Comparison of ENCODE assay signal across 1 cellular context in the genomic region with DNA sequence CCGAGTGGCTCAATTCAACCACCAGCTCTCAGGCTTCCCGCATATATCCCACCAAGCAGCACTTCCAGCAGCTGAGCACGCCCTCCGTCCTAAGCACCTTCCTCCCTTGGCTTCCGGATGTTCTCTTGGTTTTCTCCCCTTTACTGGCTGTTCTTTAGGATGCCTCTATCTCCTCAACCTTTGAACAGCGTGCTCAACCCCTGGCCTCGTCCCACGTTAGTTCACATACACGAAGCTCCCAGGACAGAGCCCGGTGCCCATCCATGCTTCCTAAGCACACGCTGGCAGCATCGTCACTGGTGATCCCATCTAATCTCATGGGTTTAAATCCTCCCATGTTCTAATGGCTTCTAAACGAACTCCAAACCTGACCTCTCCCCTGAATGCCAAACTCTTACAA.
TF ChIP-seq lines count a peak whose summit lies in the region.

No MANE protein-coding gene starts in this region.

TF ChIP-seq in GM12878, 131 proteins besides CTCF, POLR2A, EP300 and RAD21:
- no peak for TF ChIP-seq RAD51 (IDR thresholded peaks at IDR 0.05)
- TF ChIP-seq NFYA (IDR thresholded peaks at IDR 0.05; ENCODE audit: borderline replicate concordance, low read depth, low read length): no peak
- no peak for TF ChIP-seq PML (IDR thresholded peaks at IDR 0.05; ENCODE audit: low read length)
- no peak for TF ChIP-seq NKRF (conservative IDR thresholded peaks at IDR 0.05)
- TF ChIP-seq TAF1 (IDR thresholded peaks at IDR 0.05; ENCODE audit: borderline replicate concordance, low read depth, low read length): no peak
- TF ChIP-seq RUNX3 (IDR thresholded peaks at IDR 0.05; ENCODE audit: low read length): no peak
- TF ChIP-seq SIN3A (IDR thresholded peaks at IDR 0.05; ENCODE audit: low read depth, low read length): no peak
- TF ChIP-seq ZNF207 (IDR thresholded peaks at IDR 0.05; ENCODE audit: borderline replicate concordance): no peak
- TF ChIP-seq SRF (IDR thresholded peaks at IDR 0.05; ENCODE audit: low read depth in 2 of 2, low read length in 2 of 2): no peak
- TF ChIP-seq NR2C2 (IDR thresholded peaks at IDR 0.05; ENCODE audit: borderline replicate concordance, control insufficient read depth, insufficient read length, low read depth): no peak
- TF ChIP-seq CBX5 (IDR thresholded peaks at IDR 0.05; ENCODE audit: low read depth): no peak
- no peak for TF ChIP-seq IRF4 (IDR thresholded peaks at IDR 0.05; ENCODE audit: low read depth, low read length)
- no peak for TF ChIP-seq ELK1 (IDR thresholded peaks at IDR 0.05; ENCODE audit: low read depth, low read length)
- TF ChIP-seq ZNF217 (IDR thresholded peaks at IDR 0.05): no peak
- TF ChIP-seq, protein P1, sequence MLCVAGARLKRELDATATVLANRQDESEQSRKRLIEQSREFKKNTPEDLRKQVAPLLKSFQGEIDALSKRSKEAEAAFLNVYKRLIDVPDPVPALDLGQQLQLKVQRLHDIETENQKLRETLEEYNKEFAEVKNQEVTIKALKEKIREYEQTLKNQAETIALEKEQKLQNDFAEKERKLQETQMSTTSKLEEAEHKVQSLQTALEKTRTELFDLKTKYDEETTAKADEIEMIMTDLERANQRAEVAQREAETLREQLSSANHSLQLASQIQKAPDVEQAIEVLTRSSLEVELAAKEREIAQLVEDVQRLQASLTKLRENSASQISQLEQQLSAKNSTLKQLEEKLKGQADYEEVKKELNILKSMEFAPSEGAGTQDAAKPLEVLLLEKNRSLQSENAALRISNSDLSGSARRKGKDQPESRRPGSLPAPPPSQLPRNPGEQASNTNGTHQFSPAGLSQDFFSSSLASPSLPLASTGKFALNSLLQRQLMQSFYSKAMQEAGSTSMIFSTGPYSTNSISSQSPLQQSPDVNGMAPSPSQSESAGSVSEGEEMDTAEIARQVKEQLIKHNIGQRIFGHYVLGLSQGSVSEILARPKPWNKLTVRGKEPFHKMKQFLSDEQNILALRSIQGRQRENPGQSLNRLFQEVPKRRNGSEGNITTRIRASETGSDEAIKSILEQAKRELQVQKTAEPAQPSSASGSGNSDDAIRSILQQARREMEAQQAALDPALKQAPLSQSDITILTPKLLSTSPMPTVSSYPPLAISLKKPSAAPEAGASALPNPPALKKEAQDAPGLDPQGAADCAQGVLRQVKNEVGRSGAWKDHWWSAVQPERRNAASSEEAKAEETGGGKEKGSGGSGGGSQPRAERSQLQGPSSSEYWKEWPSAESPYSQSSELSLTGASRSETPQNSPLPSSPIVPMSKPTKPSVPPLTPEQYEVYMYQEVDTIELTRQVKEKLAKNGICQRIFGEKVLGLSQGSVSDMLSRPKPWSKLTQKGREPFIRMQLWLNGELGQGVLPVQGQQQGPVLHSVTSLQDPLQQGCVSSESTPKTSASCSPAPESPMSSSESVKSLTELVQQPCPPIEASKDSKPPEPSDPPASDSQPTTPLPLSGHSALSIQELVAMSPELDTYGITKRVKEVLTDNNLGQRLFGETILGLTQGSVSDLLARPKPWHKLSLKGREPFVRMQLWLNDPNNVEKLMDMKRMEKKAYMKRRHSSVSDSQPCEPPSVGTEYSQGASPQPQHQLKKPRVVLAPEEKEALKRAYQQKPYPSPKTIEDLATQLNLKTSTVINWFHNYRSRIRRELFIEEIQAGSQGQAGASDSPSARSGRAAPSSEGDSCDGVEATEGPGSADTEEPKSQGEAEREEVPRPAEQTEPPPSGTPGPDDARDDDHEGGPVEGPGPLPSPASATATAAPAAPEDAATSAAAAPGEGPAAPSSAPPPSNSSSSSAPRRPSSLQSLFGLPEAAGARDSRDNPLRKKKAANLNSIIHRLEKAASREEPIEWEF (IDR thresholded peaks at IDR 0.05; ENCODE audit: insufficient replicate concordance, low read depth, low read length): no peak
- TF ChIP-seq EZH2 (IDR thresholded peaks at IDR 0.05; ENCODE audit: borderline replicate concordance, control insufficient read depth, low read depth, low read length): no peak
- no peak for TF ChIP-seq ATF7 (IDR thresholded peaks at IDR 0.05; ENCODE audit: low read depth)
- no peak for TF ChIP-seq FOXK2 (IDR thresholded peaks at IDR 0.05)
- TF ChIP-seq ZZZ3 (IDR thresholded peaks at IDR 0.05; ENCODE audit: control insufficient read depth, insufficient read length, low read depth): no peak
- TF ChIP-seq, protein P2, sequence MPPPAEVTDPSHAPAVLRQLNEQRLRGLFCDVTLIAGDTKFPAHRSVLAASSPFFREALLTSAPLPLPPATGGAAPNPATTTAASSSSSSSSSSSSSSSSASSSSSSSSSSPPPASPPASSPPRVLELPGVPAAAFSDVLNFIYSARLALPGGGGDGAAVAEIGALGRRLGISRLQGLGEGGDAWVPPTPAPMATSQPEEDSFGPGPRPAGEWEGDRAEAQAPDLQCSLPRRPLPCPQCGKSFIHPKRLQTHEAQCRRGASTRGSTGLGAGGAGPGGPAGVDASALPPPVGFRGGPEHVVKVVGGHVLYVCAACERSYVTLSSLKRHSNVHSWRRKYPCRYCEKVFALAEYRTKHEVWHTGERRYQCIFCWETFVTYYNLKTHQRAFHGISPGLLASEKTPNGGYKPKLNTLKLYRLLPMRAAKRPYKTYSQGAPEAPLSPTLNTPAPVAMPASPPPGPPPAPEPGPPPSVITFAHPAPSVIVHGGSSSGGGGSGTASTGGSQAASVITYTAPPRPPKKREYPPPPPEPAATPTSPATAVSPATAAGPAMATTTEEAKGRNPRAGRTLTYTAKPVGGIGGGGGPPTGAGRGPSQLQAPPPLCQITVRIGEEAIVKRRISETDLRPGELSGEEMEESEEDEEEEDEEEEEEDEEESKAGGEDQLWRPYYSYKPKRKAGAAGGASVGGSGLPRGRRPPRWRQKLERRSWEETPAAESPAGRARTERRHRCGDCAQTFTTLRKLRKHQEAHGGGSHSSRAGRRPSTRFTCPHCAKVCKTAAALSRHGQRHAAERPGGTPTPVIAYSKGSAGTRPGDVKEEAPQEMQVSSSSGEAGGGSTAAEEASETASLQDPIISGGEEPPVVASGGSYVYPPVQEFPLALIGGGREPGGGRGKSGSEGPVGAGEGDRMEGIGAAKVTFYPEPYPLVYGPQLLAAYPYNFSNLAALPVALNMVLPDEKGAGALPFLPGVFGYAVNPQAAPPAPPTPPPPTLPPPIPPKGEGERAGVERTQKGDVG (CRISPR knock-in tag; IDR thresholded peaks at IDR 0.05): no peak
